ENCODE assay signal across 23 cellular contexts in the genomic region with DNA sequence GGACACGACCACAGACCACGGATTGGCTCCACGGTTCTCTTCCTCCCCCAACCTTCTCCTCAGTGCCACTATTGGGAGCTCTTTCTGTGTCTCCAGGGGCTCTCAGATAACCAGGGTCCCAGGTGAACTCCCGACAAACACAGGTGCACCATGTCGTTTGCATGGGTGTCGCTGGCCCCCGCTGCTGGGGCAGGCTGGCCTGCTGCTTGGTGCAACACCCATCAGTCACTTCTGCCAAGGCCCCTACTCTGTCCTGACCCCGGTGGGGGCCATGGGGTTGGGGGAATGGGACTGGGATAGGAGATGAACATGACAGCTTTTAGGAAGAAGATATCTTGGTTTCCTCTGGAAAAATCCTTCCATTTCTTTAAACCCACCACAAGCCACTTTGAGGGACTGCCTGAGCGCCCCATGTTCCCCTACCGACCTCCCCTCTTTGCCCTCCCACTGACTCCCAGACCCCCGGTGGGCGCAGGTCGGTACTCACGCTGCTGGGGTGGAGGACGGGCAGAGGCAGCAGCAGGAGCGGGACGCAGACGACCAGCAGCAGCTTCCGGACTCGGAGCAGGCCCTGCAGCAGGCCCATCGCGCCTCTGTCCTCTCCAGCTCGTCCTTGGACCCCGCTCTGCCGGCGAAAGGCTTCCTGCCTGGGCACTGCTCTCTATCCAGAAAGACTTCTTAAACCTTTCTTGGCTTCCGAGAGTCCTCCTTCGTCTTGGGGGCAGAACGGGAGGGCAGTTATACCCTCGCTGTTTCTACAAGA. TPM values are rescaled to one million over a fixed set of nuclear protein-coding genes. Genes with fewer than 3 reads are reported as not detected.
"Had no signal": no experiment of that assay in that cellular context is flagged by ENCODE, and none has a peak within 500 bp of the region (broad histone marks: within the 10 kb centered on the region; RNA-seq: fewer than 3 reads in every experiment).

No MANE protein-coding gene starts in this region.

- H3K9me3 Mint-ChIP-seq: T-cell had no signal

- H3K27me3 ChIP-seq: MG63 had no signal

- FAIRE-seq: RCC 7860 had no signal

- H3K36me3 Mint-ChIP-seq: T-cell had no signal

- H3K4me3 Mint-ChIP-seq: T-cell had no signal

- H3K4me2 ChIP-seq: SK-N-SH had no signal

- H3K9ac ChIP-seq: SK-N-SH had no signal

- H3K27ac Mint-ChIP-seq: T-cell had no signal

- ATAC-seq: T-cell had no signal

- H3K4me1 Mint-ChIP-seq: T-cell had no signal

- H3K9me3 ChIP-seq: MG63, SK-N-SH had no signal

- DNase-seq: Karpas-422, KG1, MG63, NCI-H1092, NCI-H1436, NCI-H187, NCI-H2029, NCI-H2081 treated with DMSO at 0.1 percent for 48 hours, NCI-H2171, NCI-H226, NCI-H446, NCI-H510A, NCI-H524 treated with DMSO at 0.1 percent for 48 hours, NCI-H69, NCI-H774, RPMI8226, SHP77, SK-N-SH, SW 1271, T-cell had no signal

- H3K36me3 ChIP-seq: MG63 had no signal

- H3K4me3 ChIP-seq: MG63 had no signal

RNA-seq across cellular contexts. Expression of a gene that starts 0.9 kb away (rescaled TPM):
- total RNA-seq: HT1080, T-cell had no signal

RNA-seq across cellular contexts. Expression of a gene that starts 21.5 kb away (rescaled TPM):
- total RNA-seq: HT1080, SK-MEL-5, T-cell had no signal
